ENCODE assay signal across 9 cellular contexts in the genomic region with DNA sequence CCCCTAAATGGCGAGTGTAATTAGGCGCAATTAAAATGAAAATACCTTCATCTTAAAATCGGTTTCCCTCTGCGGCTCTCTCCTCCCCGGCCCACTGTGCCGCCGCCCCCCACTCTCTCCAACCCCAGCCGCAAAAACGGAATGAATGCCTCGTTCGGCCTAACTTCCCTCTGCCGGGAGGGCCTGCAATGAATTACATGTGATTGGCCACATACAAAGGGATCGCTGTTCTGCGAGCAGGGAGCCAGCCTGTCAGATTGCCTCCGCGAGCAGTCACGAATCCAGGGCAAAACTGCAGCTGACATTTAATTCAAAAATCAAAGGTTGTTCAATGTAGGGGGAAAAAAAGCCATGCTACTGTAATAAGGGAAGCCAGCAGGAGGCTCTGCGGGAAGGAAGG.
A peak's percentile ranks its signal among the peaks of the same experiment; 100 is the strongest.
DNase-seq lines count a peak whose midpoint lies in the region; ATAC-seq, FAIRE-seq and TF ChIP-seq lines count a peak whose summit lies in the region.
"Had no signal": no experiment of that assay in that cellular context is flagged by ENCODE, and none has a peak within 500 bp of the region (broad histone marks: within the 10 kb centered on the region; RNA-seq: fewer than 3 reads in every experiment).

No MANE protein-coding gene starts in this region.

- no peak for FAIRE-seq in HepG2 (lab: Jason Lieb, UNC)
- FAIRE-seq in H1 (lab: Jason Lieb, UNC): peak; percentile 89

- peak overlapping the region; percentile 93 for H2BK5ac ChIP-seq in H1 (ENCODE audit: low read depth, low read length)

- DNase-seq in right lobe of liver (peak in 2 of 3 donors; percentile 17 to 35), HepG2 (ENCODE audit: low spot score) (no peak), H1 (ENCODE audit: low read depth in 1 of 2, low spot score in 2 of 2) (no peak), aorta (peak; percentile 26 to 35), MV-4-11 (lab: John Stamatoyannopoulos, UW) (no peak)
- no peak for DNase-seq in stimulated activated effector memory CD8-positive, alpha-beta T cell treated with anti-CD3 and anti-CD28 coated beads, Interleukin-12 subunit alpha, Interleukin-12 subunit beta, amount 100 ng/mL, for 72 hours (ENCODE audit: low spot score in 2 of 2)

- in situ Hi-C loops in HepG2 (cut with HindIII; ENCODE audit: extremely low pct_ligation_motif_present, low pct_unique_long_range_greater_than_20kb): no loop called here

- no peak for TF ChIP-seq RAD21 in HepG2 (CRISPR knock-in tag; IDR thresholded peaks at IDR 0.05)
- TF ChIP-seq RAD21 in H1 (IDR thresholded peaks at IDR 0.05 in 1 of 2, conservative IDR thresholded peaks at IDR 0.05 in 1 of 2; ENCODE audit: low read depth in 2 of 2, low read length in 2 of 2): no peak; a peak in 1 of 4 replicates

- H3K23ac ChIP-seq in H1 (ENCODE audit: insufficient read length): no peak overlapping the region

- H3K36me3 Mint-ChIP-seq in stimulated activated effector memory CD8-positive, alpha-beta T cell treated with anti-CD3 and anti-CD28 coated beads, Interleukin-12 subunit alpha, Interleukin-12 subunit beta, amount 100 ng/mL, for 72 hours: no peaks in the 10 kb centered on the region

- no peak overlapping the region for H3K4me3 Mint-ChIP-seq in stimulated activated effector memory CD8-positive, alpha-beta T cell treated with anti-CD3 and anti-CD28 coated beads, Interleukin-12 subunit alpha, Interleukin-12 subunit beta, amount 100 ng/mL, for 72 hours

- peak overlapping the region; percentile 91; the same call in 1 of the 2 replicates for H2BK12ac ChIP-seq in H1 (ENCODE audit: low read depth, low read length)

- intact Hi-C loops in right lobe of liver (cut with DNase I): no loop called here
- intact Hi-C loops in HepG2 (cut with micrococcal nuclease; ENCODE audit: unreplicated experiment): no loop called here
- intact Hi-C loops in aorta (cut with DNase I): no loop called here

- TF ChIP-seq EP300 in HepG2 (IDR thresholded peaks at IDR 0.05; ENCODE audit: low read depth in 2 of 2, low read length in 2 of 2) (no peak), HepG2 (CRISPR knock-in tag; IDR thresholded peaks at IDR 0.05; ENCODE audit: borderline replicate concordance) (no peak), H1 (IDR thresholded peaks at IDR 0.05; ENCODE audit: borderline replicate concordance in 1 of 2, low read depth in 2 of 2, low read length in 2 of 2) (no peak)

- H4K5ac ChIP-seq in H1 (ENCODE audit: insufficient read length, low read depth, low read length): no peak overlapping the region

- no peaks in the 10 kb centered on the region for H3K9me3 Mint-ChIP-seq in stimulated activated effector memory CD8-positive, alpha-beta T cell treated with anti-CD3 and anti-CD28 coated beads, Interleukin-12 subunit alpha, Interleukin-12 subunit beta, amount 100 ng/mL, for 72 hours

- H3K4me3 ChIP-seq in right lobe of liver: no peak overlapping the region
- H3K4me3 ChIP-seq in HepG2 (replicated peaks in 1 of 3; ENCODE audit: insufficient read depth in 1 of 3, low read depth in 2 of 3, low read length in 3 of 3): no peak overlapping the region
- H3K4me3 ChIP-seq in H1 (ENCODE audit: extremely low read depth in 1 of 4, insufficient read depth in 2 of 4, low read depth in 3 of 4, low read length in 4 of 4): peak overlapping the region; percentile 21 to 54 (median 30); a peak in 7 of 8 replicates
- H3K4me3 ChIP-seq in muscle layer of duodenum (ENCODE audit: low read depth in 1 of 2, low read length in 2 of 2): no peak overlapping the region
- no peak overlapping the region for H3K4me3 ChIP-seq in aorta (ENCODE audit: low read length in 2 of 2)

- H3K23me2 ChIP-seq in H1 (ENCODE audit: low read depth, low read length): no peaks in the 10 kb centered on the region; the same call in 1 of the 2 replicates

- H3K4me1 ChIP-seq in right lobe of liver (no peaks in the 10 kb centered on the region), HepG2 (ENCODE audit: insufficient read depth, low read length) (peaks cover 26% of the 10 kb centered on the region), H1 (replicated peaks in 1 of 4; ENCODE audit: control insufficient read depth in 3 of 4, insufficient read depth in 4 of 4, low read length in 3 of 4) (peaks cover 20 to 62% (median 47%) of the 10 kb centered on the region in 4 experiments), muscle layer of duodenum (ENCODE audit: control insufficient read depth in 1 of 2, insufficient read depth in 2 of 2, low read length in 2 of 2) (peaks cover 7 to 19% of the 10 kb centered on the region in 2 donors), aorta (ENCODE audit: control insufficient read depth in 1 of 2, insufficient read depth in 2 of 2, low read length in 2 of 2) (no peaks in the 10 kb centered on the region)

- H3K79me2 ChIP-seq in HepG2 (ENCODE audit: insufficient read depth, low read length) (no peaks in the 10 kb centered on the region), H1 (ENCODE audit: control insufficient read depth in 1 of 2, insufficient read depth in 2 of 2, low read length in 2 of 2) (peaks cover 0 to 9% of the 10 kb centered on the region in 2 experiments; a peak in 1 of 4 replicates)

- H3K4ac ChIP-seq in H1 (replicated peaks; ENCODE audit: insufficient read length, low read depth, low read length): no peak overlapping the region

- H3K4me2 ChIP-seq in HepG2 (ENCODE audit: low read depth, low read length) (no peak overlapping the region), H1 (ENCODE audit: insufficient read depth in 1 of 2, low read depth in 2 of 2, low read length in 2 of 2) (peak overlapping the region; percentile 79 to 86)

- H4K91ac ChIP-seq in H1 (replicated peaks; ENCODE audit: insufficient read length, low read length): no peak overlapping the region

- no peak overlapping the region for H2AK5ac ChIP-seq in H1 (ENCODE audit: low read depth, low read length)

- H3K79me1 ChIP-seq in H1 (ENCODE audit: low read depth, low read length): peaks cover 12% of the 10 kb centered on the region; the same call in 1 of the 2 replicates

- peak overlapping the region; percentile 30 for H2BK120ac ChIP-seq in H1 (replicated peaks; ENCODE audit: low read depth, low read length)

- H4K20me1 ChIP-seq in HepG2 (ENCODE audit: insufficient read depth, low read length) (no peaks in the 10 kb centered on the region), H1 (replicated peaks in 1 of 2; ENCODE audit: control insufficient read depth in 1 of 2, insufficient read depth in 2 of 2, low read length in 2 of 2) (peaks cover 0 to 3% of the 10 kb centered on the region in 2 experiments)

- H3K18ac ChIP-seq in H1 (ENCODE audit: extremely low read depth, low read length): peak overlapping the region; percentile 99; the same call in 1 of the 2 replicates

- no peak overlapping the region for H3K27ac ChIP-seq in right lobe of liver
- H3K27ac ChIP-seq in HepG2 (ENCODE audit: extremely low read length, insufficient read depth, low read length): no peak overlapping the region
- peak overlapping the region; percentile 91 for H3K27ac ChIP-seq in H1 (ENCODE audit: low read depth, low read length)
- H3K27ac ChIP-seq in muscle layer of duodenum (ENCODE audit: low read length): peak overlapping the region; percentile 1
- no peak overlapping the region for H3K27ac ChIP-seq in aorta (ENCODE audit: low read depth in 1 of 2, low read length in 2 of 2)
- H3K27ac ChIP-seq: VCaP had no signal

- no peak overlapping the region for H2AFZ ChIP-seq in HepG2 (ENCODE audit: low read length)
- no peak overlapping the region for H2AFZ ChIP-seq in H1 (ENCODE audit: low read length)

- H3K14ac ChIP-seq in H1 (ENCODE audit: insufficient read length): no peak overlapping the region

- BruUV-seq in HepG2 (replicated peaks; lab: Mats Ljungman, UMichigan): no TSS peak

- H3K9ac ChIP-seq in HepG2 (ENCODE audit: insufficient read depth, low read depth, low read length) (no peak overlapping the region), H1 (replicated peaks in 1 of 4; ENCODE audit: extremely low read depth in 1 of 4, low read depth in 3 of 4, low read length in 3 of 4) (peak overlapping the region in 3 of 4 experiments; percentile 60 to 62 (median 61); a peak in 6 of 7 replicates)

- peak overlapping the region; percentile 94; the same call in 1 of the 2 replicates for H4K8ac ChIP-seq in H1 (ENCODE audit: extremely low read depth, insufficient read depth, low read length)

- H3K27me3 ChIP-seq in right lobe of liver (no peaks in the 10 kb centered on the region), HepG2 (ENCODE audit: control insufficient read depth in 1 of 2, insufficient read depth in 2 of 2, low read length in 2 of 2) (no peaks in the 10 kb centered on the region), H1 (replicated peaks in 1 of 4; ENCODE audit: control insufficient read depth in 3 of 4, extremely low read depth in 1 of 4, insufficient read depth in 3 of 4, low read length in 3 of 4) (no peaks in the 10 kb centered on the region), muscle layer of duodenum (ENCODE audit: low read depth, low read length) (no peaks in the 10 kb centered on the region), aorta (ENCODE audit: control insufficient read depth in 1 of 2, insufficient read depth in 2 of 2, low read length in 1 of 2) (no peaks in the 10 kb centered on the region)

- no peak overlapping the region for H2BK15ac ChIP-seq in H1 (ENCODE audit: low read length)

- 88% methylated on average over 14 of the region's 18 CpGs for WGBS in right lobe of liver (ENCODE audit: insufficient coverage, low coverage, low lambda C conversion rate, missing lambda C conversion rate)
- 91% methylated on average over 18 of the region's 18 CpGs for WGBS in HepG2 (ENCODE audit: low lambda C conversion rate)
- WGBS in H1 (ENCODE audit: extremely low coverage in 1 of 2, insufficient coverage in 1 of 2, insufficient read length in 1 of 2, insufficient replicate concordance in 2 of 2, low coverage in 1 of 2, low lambda C conversion rate in 2 of 2, missing lambda C conversion rate in 1 of 2), 2 experiments: 6% methylated on average over 18 of the region's 18 CpGs; no CpG with 5 or more reads in 1 of the 2 experiments
- 92 to 93% methylated on average over 18 of the region's 18 CpGs for whole genome bisulfite sequencing in aorta, 2 donors

- TF ChIP-seq CTCF in right lobe of liver (IDR thresholded peaks at IDR 0.05): no peak
- TF ChIP-seq CTCF in HepG2 (CRISPR knock-in tag; IDR thresholded peaks at IDR 0.05): no peak
- 0 out of 4 replicates have a peak, but pooled peaks of 1 of the 3 experiments have one; percentile 4 for TF ChIP-seq CTCF in H1 (IDR thresholded peaks at IDR 0.05; ENCODE audit: control extremely low read depth in 1 of 3, insufficient read depth in 1 of 3, low read depth in 1 of 3, low read length in 3 of 3)

- no peak overlapping the region for H3K27ac Mint-ChIP-seq in stimulated activated effector memory CD8-positive, alpha-beta T cell treated with anti-CD3 and anti-CD28 coated beads, Interleukin-12 subunit alpha, Interleukin-12 subunit beta, amount 100 ng/mL, for 72 hours

- no peaks in the 10 kb centered on the region for H3K4me1 Mint-ChIP-seq in stimulated activated effector memory CD8-positive, alpha-beta T cell treated with anti-CD3 and anti-CD28 coated beads, Interleukin-12 subunit alpha, Interleukin-12 subunit beta, amount 100 ng/mL, for 72 hours

- no peak overlapping the region for H3K56ac ChIP-seq in H1 (replicated peaks; ENCODE audit: insufficient read length, low read depth, low read length)

- CTCF ChIA-PET in HepG2 (lab: Yijun Ruan, JAX; ENCODE audit: low intra/inter-chr PET ratio, low total read pairs): no interaction called here
- CTCF ChIA-PET in H1 (lab: Charles Lee; ENCODE audit: partially characterized antibody): interaction anchor here (0.9 to 14.6 kb wide), 11 partner anchors 11 to 115 kb away, joined by 3 to 187 read pairs (median 6); partner anchors contain the start of gene CBX4

- ATAC-seq in right lobe of liver: no peak
- no peak for ATAC-seq in HepG2
- no peak for ATAC-seq in aorta (ENCODE audit: low FRiP score)
- no peak for ATAC-seq in stimulated activated effector memory CD8-positive, alpha-beta T cell treated with anti-CD3 and anti-CD28 coated beads, Interleukin-12 subunit alpha, Interleukin-12 subunit beta, amount 100 ng/mL, for 72 hours
- no peak for ATAC-seq in HG03442 (IDR thresholded peaks at IDR 0.05; ENCODE audit: unreplicated experiment)

- peaks cover 0 to 16% (median 3%) of the 10 kb centered on the region in 4 donors for H3K36me3 ChIP-seq in right lobe of liver
- H3K36me3 ChIP-seq in HepG2 (replicated peaks in 1 of 2; ENCODE audit: control insufficient read depth in 1 of 2, insufficient read depth in 2 of 2, low read length in 2 of 2): peaks cover 15 to 31% of the 10 kb centered on the region in 2 experiments
- peaks cover 3 to 9% (median 8%) of the 10 kb centered on the region in 4 experiments; a peak in 6 of 8 replicates for H3K36me3 ChIP-seq in H1 (ENCODE audit: control insufficient read depth in 2 of 4, insufficient read depth in 4 of 4, low read length in 3 of 4)
- peaks cover 15 to 31% of the 10 kb centered on the region in 2 donors for H3K36me3 ChIP-seq in muscle layer of duodenum (ENCODE audit: control insufficient read depth in 1 of 2, insufficient read depth in 2 of 2, low read length in 2 of 2)
- H3K36me3 ChIP-seq in aorta (ENCODE audit: control insufficient read depth in 1 of 2, insufficient read depth in 2 of 2, low read length in 1 of 2): no peaks in the 10 kb centered on the region

- POLR2A ChIA-PET in HepG2 (lab: Yijun Ruan, JAX): no interaction called here
- POLR2A ChIA-PET in H1 (lab: Charles Lee; ENCODE audit: partially characterized antibody): interaction anchor here (0.8 to 15.6 kb wide), 13 partner anchors 9 to 115 kb away, joined by 3 to 152 read pairs (median 12); no protein-coding TSS in a partner anchor

- no peaks in the 10 kb centered on the region for H3K9me3 ChIP-seq in right lobe of liver
- H3K9me3 ChIP-seq in HepG2 (ENCODE audit: low read length): no peaks in the 10 kb centered on the region
- no peaks in the 10 kb centered on the region for H3K9me3 ChIP-seq in H1 (ENCODE audit: insufficient read depth in 2 of 2, low read depth in 1 of 2, low read length in 1 of 2)
- no peaks in the 10 kb centered on the region for H3K9me3 ChIP-seq in muscle layer of duodenum (ENCODE audit: control insufficient read depth in 1 of 2, low read length in 2 of 2)
- H3K9me3 ChIP-seq in aorta (ENCODE audit: control insufficient read depth, low read length): no peaks in the 10 kb centered on the region

- TF ChIP-seq POLR2A in right lobe of liver (IDR thresholded peaks at IDR 0.05): no peak
- no peak for TF ChIP-seq POLR2A in HepG2 (IDR thresholded peaks at IDR 0.05; ENCODE audit: insufficient read depth in 1 of 2, low read depth in 2 of 2, low read length in 2 of 2)
- TF ChIP-seq POLR2A in H1 (IDR thresholded peaks at IDR 0.05; ENCODE audit: control extremely low read depth in 1 of 2, low read depth in 2 of 2, low read length in 2 of 2): no peak

- H2BK20ac ChIP-seq in H1 (ENCODE audit: low read length): peak overlapping the region; percentile 55; the same call in 1 of the 2 replicates

Comparison
In these comparisons a context has a peak if more than half of its experiments do, and no peak if none do; other contexts are left out.
1. DNase-seq: peak in right lobe of liver (2 of 3) and aorta (2 of 2); none in HepG2 (single experiment), H1 (0 of 2), stimulated activated effector memory CD8-positive, alpha-beta T cell treated with anti-CD3 and anti-CD28 coated beads, Interleukin-12 subunit alpha, Interleukin-12 subunit beta, amount 100 ng/mL, for 72 hours (0 of 2) and MV-4-11 (single experiment).
2. H3K27ac ChIP-seq: peak in H1 (single experiment) and muscle layer of duodenum (single experiment); none in right lobe of liver (0 of 3), HepG2 (single experiment) and aorta (0 of 2).
3. H3K4me3 ChIP-seq: peak in H1 (4 of 4); none in right lobe of liver (0 of 3), HepG2 (0 of 3), muscle layer of duodenum (0 of 2) and aorta (0 of 2).